22 cellular contexts compared by ENCODE assay signal in genomic region chr11:10938650-10939387, GRCh38.
"Had no signal": no experiment of that assay in that cellular context is flagged by ENCODE, and none has a peak within 500 bp of the region (broad histone marks: within the 10 kb centered on the region; RNA-seq: fewer than 3 reads in every experiment).

No MANE protein-coding gene starts in this region.

- H3K4me3 ChIP-seq: gastroesophageal sphincter, lung, psoas muscle, skin epidermis, testis, tibial nerve had no signal

- FAIRE-seq: endometrium, kidney had no signal

- H3K27ac ChIP-seq: psoas muscle, skin epidermis, testis, tibial nerve had no signal

- ATAC-seq: esophagus mucosa, gastroesophageal sphincter, left colon, left ventricle myocardium superior, psoas muscle, sciatic nerve had no signal

- DNase-seq: cortex of kidney; effector memory CD4-positive, alpha-beta T cell; glutamatergic neuron; kidney; left colon; left ventricle myocardium superior; mesenchymal stem cell; midbrain; naive B cell; psoas muscle; stimulated activated CD4-positive, alpha-beta T cell treated with anti-CD3 and anti-CD28 coated beads, Interleukin-12 subunit alpha, Interleukin-12 subunit beta, amount 100 ng/mL, for 4 hours; testis had no signal

- H3K4me3 Mint-ChIP-seq: central memory CD8-positive, alpha-beta T cell; naive B cell; nephron; stimulated activated naive CD8-positive, alpha-beta T cell treated with anti-CD3 and anti-CD28 coated beads, Interleukin-15, Interleukin-2, amounts not matched to agents 100 ng/mL and 50 ng/mL, for 24 hours had no signal

- H3K9me3 Mint-ChIP-seq: central memory CD8-positive, alpha-beta T cell; nephron; stimulated activated naive CD8-positive, alpha-beta T cell treated with anti-CD3 and anti-CD28 coated beads, Interleukin-15, Interleukin-2, amounts not matched to agents 100 ng/mL and 50 ng/mL, for 24 hours had no signal

- H3K27me3 ChIP-seq: gastroesophageal sphincter, testis, tibial nerve had no signal

- H3K36me3 Mint-ChIP-seq: naive B cell had no signal

- H3K27ac Mint-ChIP-seq: naive B cell; nephron; stimulated activated naive CD8-positive, alpha-beta T cell treated with anti-CD3 and anti-CD28 coated beads, Interleukin-15, Interleukin-2, amounts not matched to agents 100 ng/mL and 50 ng/mL, for 24 hours had no signal

- H3K4me1 ChIP-seq: testis had no signal

- H3K36me3 ChIP-seq: gastroesophageal sphincter, tibial nerve had no signal

- H3K9me3 ChIP-seq: gastroesophageal sphincter, psoas muscle, testis, tibial nerve had no signal
